8 cellular contexts compared by ENCODE assay signal in genomic region chr1:211830330-211831142, GRCh38. TPM values are rescaled to one million over a fixed set of nuclear protein-coding genes. Genes with fewer than 3 reads are reported as not detected.
DNase-seq lines count a peak whose midpoint lies in the region; ATAC-seq, FAIRE-seq and TF ChIP-seq lines count a peak whose summit lies in the region.

Gene LPGAT1 (minus strand): TSS chr1:211830763. CDS start chr1:211829296, 1,467 bp downstream.

- no peaks in the 10 kb centered on the region for H3K9me3 ChIP-seq in HepG2 (ENCODE audit: low read length)

- peak within 1 kb of the TSS; percentile 81 to 95 (median 82) for H3K4me3 ChIP-seq in HepG2 (replicated peaks in 1 of 3; ENCODE audit: insufficient read depth in 1 of 3, low read depth in 2 of 3, low read length in 3 of 3)

- H3K9ac ChIP-seq in HepG2 (ENCODE audit: insufficient read depth, low read depth, low read length) = peak within 1 kb of the TSS; percentile 80

- TF ChIP-seq RAD21 in HepG2 (CRISPR knock-in tag; IDR thresholded peaks at IDR 0.05) = peak; percentile 93

- H4K20me1 ChIP-seq in HepG2 (ENCODE audit: insufficient read depth, low read length) = 0 out of 2 replicates have a peak, but pooled peaks cover 6% of the 10 kb centered on the region

- peak in 1 of 2 experiments; percentile 12; a peak in 1 of 4 replicates for TF ChIP-seq EP300 in HepG2 (IDR thresholded peaks at IDR 0.05; ENCODE audit: low read depth in 2 of 2, low read length in 2 of 2)
- TF ChIP-seq EP300 in HepG2 (CRISPR knock-in tag; IDR thresholded peaks at IDR 0.05; ENCODE audit: borderline replicate concordance) = no peak

- in situ Hi-C loops in HepG2 (cut with HindIII; ENCODE audit: extremely low pct_ligation_motif_present, low pct_unique_long_range_greater_than_20kb) = loop anchor here (5.0 kb wide), 1 partner anchor 133 kb away; no protein-coding TSS in a partner anchor

- peak within 1 kb of the TSS; percentile 92 for H2AFZ ChIP-seq in HepG2 (ENCODE audit: low read length)

- H3K4me1 ChIP-seq in HepG2 (ENCODE audit: insufficient read depth, low read length) = peaks cover 27% of the 10 kb centered on the region

- peak within 1 kb of the TSS; percentile 74 for H3K27ac ChIP-seq in HepG2 (ENCODE audit: extremely low read length, insufficient read depth, low read length)

- ATAC-seq in HG03097 (IDR thresholded peaks at IDR 0.05; ENCODE audit: low FRiP score, unreplicated experiment) (peak; percentile 64), HepG2 (peak; percentile 94)

- H3K27me3 ChIP-seq in HepG2 (ENCODE audit: control insufficient read depth in 1 of 2, insufficient read depth in 2 of 2, low read length in 2 of 2) = no peaks in the 10 kb centered on the region

- DNase-seq in AG08395 (ENCODE audit: low spot score) = peak; percentile 85
- peak; percentile 53 for DNase-seq in NCI-H446 treated with DMSO at 0.1 percent for 48 hours (lab: John Stamatoyannopoulos, UW)
- DNase-seq in activated CD4-positive, alpha-beta T cell treated with anti-CD3 and anti-CD28 coated beads, Interleukin-2, amount 50 U/mL, for 1 hour = peak; percentile 67
- DNase-seq in HepG2 (ENCODE audit: low spot score) = peak; percentile 24
- peak; percentile 70 for DNase-seq in stimulated activated CD4-positive, alpha-beta T cell treated with anti-CD3 and anti-CD28 coated beads, Interleukin-4, amount 100 ng/mL, for 24 hours

- peaks cover 1% of the 10 kb centered on the region for H3K27me3 Mint-ChIP-seq in dendritic cell treated with granulocyte-macrophage colony-stimulating factor and Interleukin-4, amounts not matched to agents 40 ng/mL and 50 ng/mL, for 4 days

- peak; percentile 84 for TF ChIP-seq CTCF in HepG2 (CRISPR knock-in tag; IDR thresholded peaks at IDR 0.05)

- H3K36me3 Mint-ChIP-seq in dendritic cell treated with granulocyte-macrophage colony-stimulating factor and Interleukin-4, amounts not matched to agents 40 ng/mL and 50 ng/mL, for 4 days (ENCODE audit: low read depth) = peaks cover 15% of the 10 kb centered on the region

- POLR2A ChIA-PET in HepG2 (lab: Yijun Ruan, JAX) = interaction anchor here (1.0 kb wide), 1 partner anchor 12 kb away, joined by 3 read pairs; no protein-coding TSS in a partner anchor

- no peaks in the 10 kb centered on the region for H3K9me3 Mint-ChIP-seq in dendritic cell treated with granulocyte-macrophage colony-stimulating factor and Interleukin-4, amounts not matched to agents 40 ng/mL and 50 ng/mL, for 4 days

- FAIRE-seq in HepG2 (lab: Jason Lieb, UNC) = no peak

- H3K4me3 Mint-ChIP-seq in dendritic cell treated with granulocyte-macrophage colony-stimulating factor and Interleukin-4, amounts not matched to agents 40 ng/mL and 50 ng/mL, for 4 days = peak within 1 kb of the TSS; percentile 98

- peaks cover 24% of the 10 kb centered on the region for H3K79me2 ChIP-seq in HepG2 (ENCODE audit: insufficient read depth, low read length)

- 0 out of 5 replicates have a peak, but pooled peaks cover 0 to 4% of the 10 kb centered on the region in 2 experiments for H3K36me3 ChIP-seq in HepG2 (replicated peaks in 1 of 2; ENCODE audit: control insufficient read depth in 1 of 2, insufficient read depth in 2 of 2, low read length in 2 of 2)

- BruUV-seq in HepG2 (replicated peaks; lab: Mats Ljungman, UMichigan) = no TSS peak

- H3K4me2 ChIP-seq in HepG2 (ENCODE audit: low read depth, low read length) = peak within 1 kb of the TSS; percentile 97

- peak within 1 kb of the TSS; percentile 93 for H3K27ac Mint-ChIP-seq in dendritic cell treated with granulocyte-macrophage colony-stimulating factor and Interleukin-4, amounts not matched to agents 40 ng/mL and 50 ng/mL, for 4 days

- peaks cover 35% of the 10 kb centered on the region for H3K4me1 Mint-ChIP-seq in dendritic cell treated with granulocyte-macrophage colony-stimulating factor and Interleukin-4, amounts not matched to agents 40 ng/mL and 50 ng/mL, for 4 days (ENCODE audit: low read depth)

- TF ChIP-seq POLR2A in GM18526 (IDR thresholded peaks at IDR 0.05; ENCODE audit: extremely low read depth, insufficient read length) (peak; percentile 31), HepG2 (IDR thresholded peaks at IDR 0.05; ENCODE audit: insufficient read depth in 1 of 2, low read depth in 2 of 2, low read length in 2 of 2) (peak; percentile 12 to 43; a peak in 2 of 4 replicates)

- intact Hi-C loops in dendritic cell treated with granulocyte-macrophage colony-stimulating factor and Interleukin-4, amounts not matched to agents 40 ng/mL and 50 ng/mL, for 4 days (cut with micrococcal nuclease) = loop anchor here (5.0 to 10.0 kb wide), 3 partner anchors 104 to 148 kb away; no protein-coding TSS in a partner anchor
- intact Hi-C loops in HepG2 (cut with micrococcal nuclease; ENCODE audit: unreplicated experiment) = loop anchor here (1.0 to 10.0 kb wide), 3 partner anchors 54 to 150 kb away; no protein-coding TSS in a partner anchor

- WGBS in HepG2 (ENCODE audit: low lambda C conversion rate) = 0% methylated on average over 3 of the region's 88 CpGs

- CTCF ChIA-PET in HepG2 (lab: Yijun Ruan, JAX; ENCODE audit: low intra/inter-chr PET ratio, low total read pairs) = interaction anchor here (0.7 to 1.2 kb wide), 4 partner anchors 114 to 150 kb away, joined by 3 to 5 read pairs (median 3); no protein-coding TSS in a partner anchor

TF ChIP-seq in HepG2, 621 proteins besides CTCF, POLR2A, EP300 and RAD21 (continues in another document):
- TF ChIP-seq RXRB (CRISPR knock-in tag; IDR thresholded peaks at IDR 0.05; ENCODE audit: borderline replicate concordance) (peak; percentile 32; the same call in 1 of the 2 replicates), POGK (CRISPR knock-in tag; conservative IDR thresholded peaks at IDR 0.05) (peak; percentile 67), ZNF761 (CRISPR knock-in tag; conservative IDR thresholded peaks at IDR 0.05) (peak; percentile 53), FUBP1 (CRISPR knock-in tag; IDR thresholded peaks at IDR 0.05; ENCODE audit: borderline replicate concordance) (no peak), NR2F6 (IDR thresholded peaks at IDR 0.05) (no peak), NR2F6 (CRISPR knock-in tag; IDR thresholded peaks at IDR 0.05) (no peak), HMGA1 (CRISPR knock-in tag; conservative IDR thresholded peaks at IDR 0.05) (no peak), MYNN (CRISPR knock-in tag; IDR thresholded peaks at IDR 0.05; ENCODE audit: low read depth) (0 out of 2 replicates have a peak, but pooled peaks have one; percentile 56)

RNA-seq across cellular contexts. Expression of gene LPGAT1, which starts in this region (rescaled TPM):
- total RNA-seq in HepG2 (2016; rRNA removed; fragmentation: Illumina TruSeq; extraction: Trizol) = 48.3 and 51.0 TPM in 2 replicates
- 19.6 and 21.6 TPM in 2 replicates for total RNA-seq in HepG2 (2016; cell fraction: cytosol; rRNA removed; fragmentation: Illumina TruSeq; extraction: Trizol; ENCODE audit: low read depth)
- 47.1 and 49.5 TPM in 2 replicates for total RNA-seq in HepG2 (2016; cell fraction: insoluble cytoplasmic fraction; rRNA removed; fragmentation: Illumina TruSeq; extraction: Trizol)
- total RNA-seq in HepG2 (2016; cell fraction: membrane; rRNA removed; fragmentation: Illumina TruSeq; extraction: Trizol) = 45.9 and 50.5 TPM in 2 replicates
- 43.8 and 48.5 TPM in 2 replicates for total RNA-seq in HepG2 (2016; cell fraction: nucleus; rRNA removed; fragmentation: Illumina TruSeq; extraction: Trizol)
- polyA plus RNA-seq in HepG2 (2011; rRNA removed) = 11.7 and 12.1 TPM in 2 replicates
- 7.8 and 9.8 TPM in 2 replicates for polyA plus RNA-seq in HepG2 (2011; cell fraction: cytosol; rRNA removed)
- 6.5 and 10.8 TPM in 2 replicates for polyA plus RNA-seq in HepG2 (2011; cell fraction: nucleus; rRNA removed)
- polyA plus RNA-seq in HepG2 (2012) = 12.6 and 14.0 TPM in 2 replicates
- polyA plus RNA-seq in HepG2 (2016; cell fraction: cytosol; fragmentation: Illumina TruSeq; extraction: Trizol; ENCODE audit: low read depth) = 5.8 and 6.0 TPM in 2 replicates
- polyA plus RNA-seq in HepG2 (2016; cell fraction: insoluble cytoplasmic fraction; fragmentation: Illumina TruSeq; extraction: Trizol; ENCODE audit: low read depth) = 29.0 and 32.3 TPM in 2 replicates
- polyA plus RNA-seq in HepG2 (2016; cell fraction: membrane; fragmentation: Illumina TruSeq; extraction: Trizol; ENCODE audit: low read depth) = 17.2 and 17.5 TPM in 2 replicates
- 35.8 and 40.8 TPM in 2 replicates for polyA plus RNA-seq in HepG2 (2016; cell fraction: nucleus; fragmentation: Illumina TruSeq; extraction: Trizol; ENCODE audit: insufficient read depth, low read depth)
- polyA minus RNA-seq in HepG2 (2011; rRNA and poly(A)+ RNA removed; ENCODE audit: low replicate concordance) = 12.2 and 16.2 TPM in 2 replicates
- 31.7 and 37.7 TPM in 2 replicates for polyA minus RNA-seq in HepG2 (2011; cell fraction: cytosol; rRNA and poly(A)+ RNA removed)
- 32.2 and 34.1 TPM in 2 replicates for polyA minus RNA-seq in HepG2 (2011; cell fraction: nucleus; rRNA and poly(A)+ RNA removed)

Comparison
In these comparisons a context has a peak if more than half of its experiments do, and no peak if none do; other contexts are left out.
1. Peak in every context shown above with its lines: DNase-seq, ATAC-seq, H3K4me3 ChIP-seq and H3K27ac ChIP-seq.
2. DNase-seq: peak in every context shown above with its lines; median percentile 85 in AG08395; 70 in stimulated activated CD4-positive, alpha-beta T cell treated with anti-CD3 and anti-CD28 coated beads, Interleukin-4, amount 100 ng/mL, for 24 hours; 67 in activated CD4-positive, alpha-beta T cell treated with anti-CD3 and anti-CD28 coated beads, Interleukin-2, amount 50 U/mL, for 1 hour; 53 in NCI-H446 treated with DMSO at 0.1 percent for 48 hours; 24 in HepG2.